ENCODE assay signal across 8 cellular contexts in the genomic region with DNA sequence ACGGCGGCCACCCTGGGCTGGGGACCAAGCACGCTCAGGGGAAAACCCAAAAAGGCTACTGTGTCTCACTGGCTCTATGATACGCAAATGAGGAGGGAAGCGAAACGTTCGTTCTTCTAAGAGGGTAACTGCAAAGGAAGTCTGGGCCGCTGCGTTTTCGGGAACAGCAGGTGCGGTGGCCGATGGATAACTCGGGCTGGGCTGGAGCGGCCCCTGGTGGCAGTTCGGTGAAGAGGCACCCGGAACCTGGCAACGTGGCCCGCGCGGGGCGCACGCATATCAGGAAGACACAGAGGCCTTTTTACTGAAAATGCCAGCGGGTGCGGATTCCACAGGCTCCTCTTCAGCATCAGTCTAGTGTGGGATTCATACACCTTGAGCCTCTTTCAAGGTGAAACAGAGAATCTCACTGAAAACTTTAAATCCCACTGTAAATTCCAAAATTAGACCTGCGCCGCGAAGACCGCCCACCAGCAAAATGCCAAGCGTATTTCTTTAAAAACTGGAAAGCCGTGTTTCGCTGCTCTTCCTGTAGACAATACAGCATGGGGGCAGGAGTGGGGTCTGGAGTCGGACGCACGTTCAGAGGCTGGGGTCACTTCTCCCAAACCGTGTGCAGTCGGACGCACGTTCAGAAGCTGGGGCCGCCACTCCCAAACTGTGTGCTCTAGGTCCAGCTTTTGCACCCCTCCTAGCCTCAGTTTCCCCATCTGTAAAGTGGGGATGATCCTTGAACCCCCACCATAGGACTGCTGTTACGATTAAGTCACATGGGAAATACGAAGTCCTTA. TPM values are rescaled to one million over a fixed set of nuclear protein-coding genes. Genes with fewer than 3 reads are reported as not detected.
DNase-seq lines count a peak whose midpoint lies in the region; ATAC-seq and TF ChIP-seq lines count a peak whose summit lies in the region.

No MANE protein-coding gene starts in this region.

- peak; percentile 100 for TF ChIP-seq CTCF in CD4-positive, alpha-beta T cell (IDR thresholded peaks at IDR 0.05)
- peak in 2 of 3 donors; percentile 78 to 99 for TF ChIP-seq CTCF in lower leg skin (IDR thresholded peaks at IDR 0.05)

- H3K27me3 ChIP-seq in CD4-positive, alpha-beta T cell (ENCODE audit: control insufficient read depth, insufficient read depth, low read length), result no peaks in the 10 kb centered on the region

- peak overlapping the region; percentile 1 for H3K4me3 Mint-ChIP-seq in CD4-positive, alpha-beta T cell

- no peaks in the 10 kb centered on the region for H3K9me3 ChIP-seq in CD4-positive, alpha-beta T cell (ENCODE audit: control insufficient read depth, low read length)

- ATAC-seq in CD4-positive, alpha-beta T cell (ENCODE audit: poor library complexity), result peak; percentile 99
- ATAC-seq in GM19463 (IDR thresholded peaks at IDR 0.05; ENCODE audit: unreplicated experiment) (peak; percentile 98), HG03571 (IDR thresholded peaks at IDR 0.05; ENCODE audit: unreplicated experiment) (peak; percentile 93)

- no peak overlapping the region for H3K27ac ChIP-seq in CD4-positive, alpha-beta T cell (ENCODE audit: low read depth, low read length)

- H3K27ac Mint-ChIP-seq in CD4-positive, alpha-beta T cell, result no peak overlapping the region

- H3K36me3 Mint-ChIP-seq in CD4-positive, alpha-beta T cell (ENCODE audit: low read depth), result no peaks in the 10 kb centered on the region

- intact Hi-C loops in CD4-positive, alpha-beta T cell (cut with DNase I, micrococcal nuclease), result loop anchor here (2.0 to 10.0 kb wide), 7 partner anchors 33 to 1506 kb away; no protein-coding TSS in a partner anchor
- intact Hi-C loops in lower leg skin (cut with DNase I; ENCODE audit: low total_unique reads), result no loop called here

- no peaks in the 10 kb centered on the region for H3K27me3 Mint-ChIP-seq in CD4-positive, alpha-beta T cell

- no peak overlapping the region for H3K4me3 ChIP-seq in lower leg skin (ENCODE audit: low read depth, poor library complexity, severe bottlenecking)

- peak; percentile 82 to 94 (median 86) for DNase-seq in CD4-positive, alpha-beta T cell
- DNase-seq in NCI-H748 (lab: John Stamatoyannopoulos, UW; ENCODE audit: unreplicated experiment) (peak; percentile 80), dermis blood vessel endothelial cell (peak; percentile 84), lower leg skin (ENCODE audit: low spot score in 2 of 2) (peak; percentile 79 to 98)
- peak; percentile 87 for DNase-seq in activated CD4-positive, alpha-beta T cell treated with anti-CD3 and anti-CD28 coated beads, Interleukin-2, amount 50 U/mL, for 1 hour
- DNase-seq in stimulated activated CD4-positive, alpha-beta T cell treated with anti-CD3 and anti-CD28 coated beads, TNF-alpha, amount 100 ng/mL, for 1 hour (ENCODE audit: low read depth in 3 of 3, low spot score in 1 of 3), result peak; percentile 59 to 92 (median 89)

- no peaks in the 10 kb centered on the region for H3K9me3 Mint-ChIP-seq in CD4-positive, alpha-beta T cell

- POLR2A ChIA-PET in CD4-positive, alpha-beta T cell (lab: Charles Lee), result interaction anchor here (0.7 kb wide), 1 partner anchor 701 kb away, joined by 6 read pairs; no protein-coding TSS in a partner anchor

- H3K4me1 Mint-ChIP-seq in CD4-positive, alpha-beta T cell (ENCODE audit: low read depth), result peaks cover 6% of the 10 kb centered on the region

- CTCF ChIA-PET in CD4-positive, alpha-beta T cell (lab: Charles Lee), result interaction anchor here (0.6 kb wide), 1 partner anchor 11 kb away, joined by 3 read pairs; no protein-coding TSS in a partner anchor

- TF ChIP-seq POLR2A in lower leg skin (IDR thresholded peaks at IDR 0.05), result no peak

- WGBS in lower leg skin, 2 donors, result 31 to 32% methylated on average over 41 of the region's 41 CpGs

RNA-seq across cellular contexts. Expression of a gene that starts 44.4 kb away (rescaled TPM):
- total RNA-seq in CD4-positive, alpha-beta T cell, result 10 to 100 TPM; 78.4 to 86.7 TPM
- total RNA-seq in dermis blood vessel endothelial cell, result 200 and 265 TPM in 2 replicates
- 100 to 1,000 TPM; 128 to 162 (median 140) TPM for total RNA-seq in lower leg skin
